In genomic region chr9:114181583-114182409, GRCh38 we compare ENCODE assay signal across 18 cellular contexts. TPM values are rescaled to one million over a fixed set of nuclear protein-coding genes. Genes with fewer than 3 reads are reported as not detected.
DNase-seq lines count a peak whose midpoint lies in the region; ATAC-seq and TF ChIP-seq lines count a peak whose summit lies in the region.
"Had no signal": no experiment of that assay in that cellular context is flagged by ENCODE, and none has a peak within 500 bp of the region (broad histone marks: within the 10 kb centered on the region; RNA-seq: fewer than 3 reads in every experiment).

No MANE protein-coding gene starts in this region.

- no peak for TF ChIP-seq RAD21 in liver (IDR thresholded peaks at IDR 0.05)

- H3K27ac ChIP-seq in liver (ENCODE audit: low read depth in 1 of 2, low read length in 2 of 2) (peak overlapping the region; percentile 43 to 48), rectal smooth muscle tissue (ENCODE audit: low read depth, low read length) (peak overlapping the region; percentile 47), brain microvascular endothelial cell (no peak overlapping the region)

- H3K9me3 Mint-ChIP-seq in activated T-helper 1 cell treated with anti-CD3 and anti-CD28 coated beads, Interleukin-12 subunit alpha, Interleukin-12 subunit beta, Interleukin-2, Interleukin-4 antibody, amounts not matched to agents 30 ng/mL and 10 ng/mL and 1 ng/mL, durations not matched to agents 14 hours and 24 hours and 36 hours: no peaks in the 10 kb centered on the region
- H3K9me3 Mint-ChIP-seq: activated naive CD4-positive, alpha-beta T cell treated with anti-CD3 and anti-CD28 coated beads, Interleukin-2, amount 50 U/mL, for 24 hours; CD4-positive, alpha-beta memory T cell; naive thymus-derived CD4-positive, alpha-beta T cell; stimulated activated naive B cell treated with anti-CD40 and anti-IgM and Interleukin-4, amounts not matched to agents 10 μg/mL and 1 μg/mL and 100 μg/mL, for 72 hours had no signal

- WGBS in liver: 68% methylated on average over 9 of the region's 9 CpGs

- in situ Hi-C loops in brain microvascular endothelial cell (cut with HindIII; ENCODE audit: low pct_ligation_motif_present, low sequenced_read_pairs): no loop called here

- H3K36me3 ChIP-seq in liver (ENCODE audit: control insufficient read depth in 4 of 4, insufficient read depth in 3 of 4, low read depth in 1 of 4, low read length in 3 of 4) (peaks cover 0 to 7% (median 3%) of the 10 kb centered on the region in 4 donors), rectal smooth muscle tissue (ENCODE audit: control insufficient read depth, insufficient read depth, low read length) (no peaks in the 10 kb centered on the region), brain microvascular endothelial cell (replicated peaks) (no peaks in the 10 kb centered on the region)

- no peaks in the 10 kb centered on the region for H3K36me3 Mint-ChIP-seq in activated T-helper 1 cell treated with anti-CD3 and anti-CD28 coated beads, Interleukin-12 subunit alpha, Interleukin-12 subunit beta, Interleukin-2, Interleukin-4 antibody, amounts not matched to agents 30 ng/mL and 10 ng/mL and 1 ng/mL, durations not matched to agents 14 hours and 24 hours and 36 hours (ENCODE audit: low read depth)
- H3K36me3 Mint-ChIP-seq: activated naive CD4-positive, alpha-beta T cell treated with anti-CD3 and anti-CD28 coated beads, Interleukin-2, amount 50 U/mL, for 24 hours; CD4-positive, alpha-beta memory T cell; naive thymus-derived CD4-positive, alpha-beta T cell; stimulated activated naive B cell treated with anti-CD40 and anti-IgM and Interleukin-4, amounts not matched to agents 10 μg/mL and 1 μg/mL and 100 μg/mL, for 72 hours had no signal

- no peak for TF ChIP-seq CTCF in liver (IDR thresholded peaks at IDR 0.05; ENCODE audit: low read depth, low read length, missing input control)
- no peak for TF ChIP-seq CTCF in brain microvascular endothelial cell (IDR thresholded peaks at IDR 0.05; ENCODE audit: low read depth, low read length, missing control alignments)

- H3K27ac Mint-ChIP-seq in activated T-helper 1 cell treated with anti-CD3 and anti-CD28 coated beads, Interleukin-12 subunit alpha, Interleukin-12 subunit beta, Interleukin-2, Interleukin-4 antibody, amounts not matched to agents 30 ng/mL and 10 ng/mL and 1 ng/mL, durations not matched to agents 14 hours and 24 hours and 36 hours: no peak overlapping the region
- H3K27ac Mint-ChIP-seq: activated naive CD4-positive, alpha-beta T cell treated with anti-CD3 and anti-CD28 coated beads, Interleukin-2, amount 50 U/mL, for 24 hours; CD4-positive, alpha-beta memory T cell; stimulated activated naive B cell treated with anti-CD40 and anti-IgM and Interleukin-4, amounts not matched to agents 10 μg/mL and 1 μg/mL and 100 μg/mL, for 72 hours had no signal

- no peak overlapping the region for H3K9ac ChIP-seq in liver (ENCODE audit: low read depth in 1 of 2, low read length in 2 of 2)
- H3K9ac ChIP-seq in rectal smooth muscle tissue (ENCODE audit: low read length): no peak overlapping the region

- no peaks in the 10 kb centered on the region for H3K9me3 ChIP-seq in liver (ENCODE audit: control insufficient read depth in 4 of 4, low read length in 3 of 4)

- H3K27me3 ChIP-seq in liver (ENCODE audit: control insufficient read depth in 4 of 4, insufficient read depth in 4 of 4, low read length in 3 of 4): no peaks in the 10 kb centered on the region
- H3K27me3 ChIP-seq in rectal smooth muscle tissue (ENCODE audit: control insufficient read depth, insufficient read depth, low read length): no peaks in the 10 kb centered on the region
- H3K27me3 ChIP-seq in brain microvascular endothelial cell (replicated peaks): no peaks in the 10 kb centered on the region

- H3K4me3 ChIP-seq in liver (ENCODE audit: low read depth in 1 of 3, low read length in 3 of 3): no peak overlapping the region
- no peak overlapping the region for H3K4me3 ChIP-seq in rectal smooth muscle tissue (ENCODE audit: low read length)
- H3K4me3 ChIP-seq in brain microvascular endothelial cell (ENCODE audit: low read depth, low read length): no peak overlapping the region
- H3K4me3 ChIP-seq: K562 had no signal

- H3K4me1 Mint-ChIP-seq in activated T-helper 1 cell treated with anti-CD3 and anti-CD28 coated beads, Interleukin-12 subunit alpha, Interleukin-12 subunit beta, Interleukin-2, Interleukin-4 antibody, amounts not matched to agents 30 ng/mL and 10 ng/mL and 1 ng/mL, durations not matched to agents 14 hours and 24 hours and 36 hours (ENCODE audit: low read depth): no peaks in the 10 kb centered on the region
- H3K4me1 Mint-ChIP-seq: activated naive CD4-positive, alpha-beta T cell treated with anti-CD3 and anti-CD28 coated beads, Interleukin-2, amount 50 U/mL, for 24 hours; CD4-positive, alpha-beta memory T cell; naive thymus-derived CD4-positive, alpha-beta T cell; stimulated activated naive B cell treated with anti-CD40 and anti-IgM and Interleukin-4, amounts not matched to agents 10 μg/mL and 1 μg/mL and 100 μg/mL, for 72 hours; T-helper 17 cell had no signal

- intact Hi-C loops in Right ventricle myocardium inferior (cut with DNase I) (no loop called here), cardiac septum (cut with DNase I) (loop anchor here (2.0 kb wide), 1 partner anchor 57 kb away; no protein-coding TSS in a partner anchor)
- intact Hi-C loops in activated T-helper 1 cell treated with anti-CD3 and anti-CD28 coated beads, Interleukin-12 subunit alpha, Interleukin-12 subunit beta, Interleukin-2, Interleukin-4 antibody, amounts not matched to agents 30 ng/mL and 10 ng/mL and 1 ng/mL, durations not matched to agents 14 hours and 24 hours and 36 hours (cut with micrococcal nuclease): no loop called here

- ATAC-seq in Right ventricle myocardium inferior (peak; percentile 45), HG02588 (IDR thresholded peaks at IDR 0.05; ENCODE audit: unreplicated experiment) (no peak)
- ATAC-seq: K562; naive thymus-derived CD4-positive, alpha-beta T cell; stimulated activated naive B cell treated with anti-CD40 and anti-IgM and Interleukin-4, amounts not matched to agents 10 μg/mL and 1 μg/mL and 100 μg/mL, for 72 hours; T-helper 17 cell had no signal

- DNase-seq in Right ventricle myocardium inferior (ENCODE audit: missing footprints) (no peak), cardiac septum (ENCODE audit: low spot score) (no peak), KG1 (lab: John Stamatoyannopoulos, UW) (no peak), brain microvascular endothelial cell (no peak)
- no peak for DNase-seq in activated T-helper 1 cell treated with anti-CD3 and anti-CD28 coated beads, Interleukin-12 subunit alpha, Interleukin-12 subunit beta, Interleukin-2, Interleukin-4 antibody, amounts not matched to agents 30 ng/mL and 10 ng/mL and 1 ng/mL, durations not matched to agents 14 hours and 24 hours and 36 hours (ENCODE audit: low spot score)
- DNase-seq: activated CD4-positive, alpha-beta T cell treated with anti-CD3 and anti-CD28 coated beads for 1 hour; CD4-positive, alpha-beta memory T cell; HCEC 1CT; naive thymus-derived CD4-positive, alpha-beta T cell; NCI-H1105; small intestine; stimulated activated naive B cell treated with anti-CD40 and anti-IgM and Interleukin-4, amounts not matched to agents 10 μg/mL and 1 μg/mL and 100 μg/mL, for 72 hours; T-helper 17 cell had no signal

- H3K4me1 ChIP-seq in liver (ENCODE audit: control insufficient read depth in 4 of 4, insufficient read depth in 4 of 4, low read length in 3 of 4) (peaks cover 17 to 54% (median 45%) of the 10 kb centered on the region in 4 donors), rectal smooth muscle tissue (ENCODE audit: control insufficient read depth, insufficient read depth, low read length) (peaks cover 36% of the 10 kb centered on the region)

- no peaks in the 10 kb centered on the region for H3K27me3 Mint-ChIP-seq in activated T-helper 1 cell treated with anti-CD3 and anti-CD28 coated beads, Interleukin-12 subunit alpha, Interleukin-12 subunit beta, Interleukin-2, Interleukin-4 antibody, amounts not matched to agents 30 ng/mL and 10 ng/mL and 1 ng/mL, durations not matched to agents 14 hours and 24 hours and 36 hours (ENCODE audit: insufficient read depth)
- H3K27me3 Mint-ChIP-seq: activated naive CD4-positive, alpha-beta T cell treated with anti-CD3 and anti-CD28 coated beads, Interleukin-2, amount 50 U/mL, for 24 hours had no signal

- H3K4me3 Mint-ChIP-seq in activated T-helper 1 cell treated with anti-CD3 and anti-CD28 coated beads, Interleukin-12 subunit alpha, Interleukin-12 subunit beta, Interleukin-2, Interleukin-4 antibody, amounts not matched to agents 30 ng/mL and 10 ng/mL and 1 ng/mL, durations not matched to agents 14 hours and 24 hours and 36 hours: no peak overlapping the region
- H3K4me3 Mint-ChIP-seq: activated naive CD4-positive, alpha-beta T cell treated with anti-CD3 and anti-CD28 coated beads, Interleukin-2, amount 50 U/mL, for 24 hours; CD4-positive, alpha-beta memory T cell; naive thymus-derived CD4-positive, alpha-beta T cell; stimulated activated naive B cell treated with anti-CD40 and anti-IgM and Interleukin-4, amounts not matched to agents 10 μg/mL and 1 μg/mL and 100 μg/mL, for 72 hours; T-helper 17 cell had no signal

TF ChIP-seq in liver, 16 proteins besides CTCF, POLR2A, EP300 and RAD21 (continues in another document):
- TF ChIP-seq HNF4A (conservative IDR thresholded peaks at IDR 0.05) (peak; percentile 92 to 95), HNF4G (IDR thresholded peaks at IDR 0.05) (peak; percentile 59), ZBTB33 (IDR thresholded peaks at IDR 0.05) (no peak), JUND (IDR thresholded peaks at IDR 0.05) (no peak), TAF1 (conservative IDR thresholded peaks at IDR 0.05) (no peak), RXRA (IDR thresholded peaks at IDR 0.05) (peak; percentile 57 to 66)

RNA-seq across cellular contexts. Expression of gene COL27A1, which starts 26.5 kb away (rescaled TPM):
- total RNA-seq in Right ventricle myocardium inferior (9.8 TPM), cardiac septum (12.8 TPM), liver (10 to 100 TPM; 13.3 to 20.4 TPM)
- polyA plus RNA-seq in liver: 10 to 100 TPM in 1 of 2 donors, 1 to 10 TPM in 1; 7.0 to 10.7 TPM
- total RNA-seq in activated T-helper 1 cell treated with anti-CD3 and anti-CD28 coated beads, Interleukin-12 subunit alpha, Interleukin-12 subunit beta, Interleukin-2, Interleukin-4 antibody, amounts not matched to agents 30 ng/mL and 10 ng/mL and 1 ng/mL, durations not matched to agents 14 hours and 24 hours and 36 hours: 6.1 and 7.4 TPM in 2 replicates
- polyA plus RNA-seq: CD4-positive, alpha-beta memory T cell; K562; naive thymus-derived CD4-positive, alpha-beta T cell had no signal
